Comparison of ENCODE assay signal across 10 cellular contexts in genomic region chr17:77286641-77287431, GRCh38.
A peak's percentile ranks its signal among the peaks of the same experiment; 100 is the strongest.
DNase-seq lines count a peak whose midpoint lies in the region; ATAC-seq, FAIRE-seq and TF ChIP-seq lines count a peak whose summit lies in the region.
"Had no signal": no experiment of that assay in that cellular context is flagged by ENCODE, and none has a peak within 500 bp of the region (broad histone marks: within the 10 kb centered on the region; RNA-seq: fewer than 3 reads in every experiment).

No MANE protein-coding gene starts in this region.

- peaks cover 8% of the 10 kb centered on the region for H3K23me2 ChIP-seq in H9 (ENCODE audit: insufficient read length, low read depth, low read length, poor library complexity, severe bottlenecking)

- no peak overlapping the region for H3K4me2 ChIP-seq in H9 (ENCODE audit: insufficient read depth, insufficient read length, low read length)

- H2AFZ ChIP-seq in H9 (ENCODE audit: low read length): no peak overlapping the region

- H3K9me3 ChIP-seq in H9 (ENCODE audit: control insufficient read depth, low read depth, low read length) (no peaks in the 10 kb centered on the region), SJSA1 (replicated peaks) (no peaks in the 10 kb centered on the region), small intestine (ENCODE audit: control insufficient read depth, low read depth) (no peaks in the 10 kb centered on the region)

- H3K27ac Mint-ChIP-seq in H9: peak overlapping the region; percentile 36 to 90 (median 70); a peak in 3 of 7 replicates

- no peak for FAIRE-seq in small intestine (lab: Jason Lieb, UNC)

- H3K9ac ChIP-seq in H9 (ENCODE audit: extremely low read depth, insufficient read length, low read length): no peak overlapping the region

- no peak overlapping the region for H2BK12ac ChIP-seq in H9 (ENCODE audit: insufficient read length, low read depth, low read length)

- no peak overlapping the region for H4K91ac ChIP-seq in H9 (ENCODE audit: insufficient read length, low read depth, low read length)

- H3K79me2 ChIP-seq in H9 (ENCODE audit: insufficient read depth, low read length): peaks cover 4% of the 10 kb centered on the region; the same call in 1 of the 2 replicates

- no peak overlapping the region for H3K18ac ChIP-seq in H9 (ENCODE audit: insufficient read length, low read depth, low read length)

- H4K5ac ChIP-seq in H9 (ENCODE audit: insufficient read length, low read depth, low read length): no peak overlapping the region

- H2AK5ac ChIP-seq in H9 (ENCODE audit: insufficient read length, low read length): no peak overlapping the region

- H3K4ac ChIP-seq in H9 (ENCODE audit: low read depth, low read length): no peak overlapping the region

- no peaks in the 10 kb centered on the region for H3K79me1 ChIP-seq in H9 (ENCODE audit: insufficient read depth, low read depth, low read length, poor library complexity, severe bottlenecking)

- H3K27ac ChIP-seq in H9 (ENCODE audit: insufficient read length, low read depth, low read length) (no peak overlapping the region), SJSA1 (peak overlapping the region; percentile 62), small intestine (ENCODE audit: low read depth in 1 of 2, low read length in 1 of 2) (peak overlapping the region; percentile 98 to 99)
- H3K27ac ChIP-seq: SK-N-MC had no signal

- no peak overlapping the region for H2BK20ac ChIP-seq in H9 (ENCODE audit: low read depth, low read length, poor library complexity, severe bottlenecking)

- H3K4me1 ChIP-seq in H9 (ENCODE audit: insufficient read depth, low read length): peaks cover 3% of the 10 kb centered on the region; the same call in 1 of the 2 replicates
- H3K4me1 ChIP-seq in SJSA1 (replicated peaks): peaks cover 59% of the 10 kb centered on the region
- H3K4me1 ChIP-seq in small intestine (ENCODE audit: control insufficient read depth in 2 of 2, insufficient read depth in 1 of 2, low read depth in 1 of 2, low read length in 1 of 2): peaks cover 0 to 5% of the 10 kb centered on the region in 2 donors

- no peak overlapping the region for H3K4me3 ChIP-seq in SJSA1
- H3K4me3 ChIP-seq in small intestine (ENCODE audit: low read depth in 1 of 2, low read length in 2 of 2): no peak overlapping the region
- H3K4me3 ChIP-seq: SK-N-MC had no signal

- H3K14ac ChIP-seq in H9 (ENCODE audit: insufficient read depth, low read length): no peak overlapping the region

- H3K23ac ChIP-seq in H9 (ENCODE audit: insufficient read length, low read depth, low read length): no peak overlapping the region

- H3K9me3 Mint-ChIP-seq in H9: no peaks in the 10 kb centered on the region

- no peak overlapping the region for H3T11ph ChIP-seq in H9 (ENCODE audit: low read length)

- TF ChIP-seq CTCF in H9 (conservative IDR thresholded peaks at IDR 0.05): no peak

- H3K56ac ChIP-seq in H9 (ENCODE audit: insufficient read length, low read depth, low read length): no peak overlapping the region

- ATAC-seq in left cardiac atrium: peak; percentile 40 to 45
- no peak for ATAC-seq in GM21447 (IDR thresholded peaks at IDR 0.05; ENCODE audit: unreplicated experiment)
- ATAC-seq in HG03159 (IDR thresholded peaks at IDR 0.05; ENCODE audit: unreplicated experiment): no peak
- no peak for ATAC-seq in GM19023 (IDR thresholded peaks at IDR 0.05; ENCODE audit: unreplicated experiment)

- H3K27me3 ChIP-seq in H9 (ENCODE audit: insufficient read depth, low read length) (no peaks in the 10 kb centered on the region), SJSA1 (replicated peaks) (no peaks in the 10 kb centered on the region), small intestine (ENCODE audit: control insufficient read depth in 2 of 2, insufficient read depth in 2 of 2, low read length in 2 of 2) (no peaks in the 10 kb centered on the region)

- peaks cover 2% of the 10 kb centered on the region; the same call in 1 of the 2 replicates for H3K27me3 Mint-ChIP-seq in H9 (ENCODE audit: low read depth)

- no peaks in the 10 kb centered on the region for H4K20me1 ChIP-seq in H9 (ENCODE audit: control insufficient read depth, insufficient read depth, insufficient read length)

- peaks cover 39 to 42% of the 10 kb centered on the region in 2 experiments for H3K4me1 Mint-ChIP-seq in H9

- no peak overlapping the region for H2BK15ac ChIP-seq in H9 (ENCODE audit: low read depth, low read length)

- DNase-seq in H9 (no peak), SJSA1 (ENCODE audit: low read depth in 1 of 2, low spot score in 2 of 2) (no peak), left cardiac atrium (peak; percentile 65), small intestine (peak; percentile 90), NCI-H187 treated with DMSO at 0.1 percent for 48 hours (lab: John Stamatoyannopoulos, UW) (no peak)
- DNase-seq: hippocampal formation had no signal

- no peak overlapping the region for H2BK120ac ChIP-seq in H9 (ENCODE audit: low read depth, low read length, poor library complexity, severe bottlenecking)

- no peaks in the 10 kb centered on the region for H3K36me3 ChIP-seq in SJSA1
- no peaks in the 10 kb centered on the region for H3K36me3 ChIP-seq in small intestine (ENCODE audit: control insufficient read depth in 2 of 2, insufficient read depth in 2 of 2, low read length in 2 of 2)

- intact Hi-C loops in left cardiac atrium (cut with DNase I): no loop called here

- no CpG with 5 or more reads among the region's 21 CpGs for WGBS in H9 (ENCODE audit: extremely low coverage, insufficient read length, low lambda C conversion rate)
- 19 to 62% (median 32%) methylated on average over 21 of the region's 21 CpGs for WGBS in small intestine, 3 donors

- H2BK5ac ChIP-seq in H9 (ENCODE audit: insufficient read length, low read length): no peak overlapping the region

- no peak overlapping the region for H4K8ac ChIP-seq in H9 (replicated peaks; ENCODE audit: insufficient read length, low read depth, low read length)

- no peak overlapping the region for H3K4me3 Mint-ChIP-seq in H9

- peaks cover 0 to 13% (median 8%) of the 10 kb centered on the region in 3 experiments; a peak in 6 of 7 replicates for H3K36me3 Mint-ChIP-seq in H9 (ENCODE audit: insufficient read depth in 1 of 3, low read depth in 3 of 3)

Comparison
In these comparisons a context has a peak if more than half of its experiments do, and no peak if none do; other contexts are left out.
1. DNase-seq: peak in left cardiac atrium (single experiment) and small intestine (single experiment); none in H9 (single experiment), SJSA1 (0 of 2) and NCI-H187 treated with DMSO at 0.1 percent for 48 hours (single experiment).
2. ATAC-seq: peak in left cardiac atrium (2 of 2); none in GM21447 (single experiment), HG03159 (single experiment) and GM19023 (single experiment).